In the genomic region with DNA sequence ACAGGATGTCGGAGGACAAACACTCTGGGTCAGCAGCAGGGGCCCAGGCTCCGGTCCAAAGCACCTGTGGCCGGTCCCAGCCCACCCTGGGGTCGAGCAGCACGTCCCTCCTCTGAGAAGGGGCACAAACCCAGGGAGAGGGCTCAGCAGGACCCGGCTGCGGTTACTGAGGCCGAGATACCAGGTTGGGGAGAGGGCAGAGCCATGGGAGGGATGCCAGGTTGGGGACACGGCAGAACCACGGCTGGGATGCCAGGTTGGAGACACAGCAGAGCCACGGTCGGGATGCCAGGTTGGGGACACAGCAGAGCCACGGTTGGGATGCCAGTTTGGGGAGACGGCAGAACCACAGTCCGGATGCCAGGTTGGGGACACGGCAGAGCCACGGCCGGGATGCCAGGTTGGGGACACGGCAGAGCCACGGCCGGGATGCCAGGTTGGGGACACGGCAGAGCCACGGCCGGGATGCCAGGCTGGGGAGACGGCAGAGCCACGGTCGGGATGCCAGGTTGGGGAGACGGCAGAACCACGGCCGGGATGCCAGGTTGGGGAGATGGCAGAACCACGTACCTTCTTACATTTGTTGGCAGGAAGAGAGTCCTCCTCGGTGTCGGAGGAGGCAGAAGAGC, we compare ENCODE assay signal across 1 cellular context.
TF ChIP-seq lines count a peak whose summit lies in the region.

No MANE protein-coding gene starts in this region.

TF ChIP-seq in K562, 482 proteins besides CTCF, POLR2A, EP300 and RAD21:
- TF ChIP-seq HNRNPL (IDR thresholded peaks at IDR 0.05; ENCODE audit: low read depth, low read length) (0 out of 2 replicates have a peak, but pooled peaks have one; percentile 55), HNRNPLL (IDR thresholded peaks at IDR 0.05; ENCODE audit: low read depth, low read length, poor library complexity, severe bottlenecking) (no peak), RBM22 (IDR thresholded peaks at IDR 0.05; ENCODE audit: low read depth, low read length, poor library complexity, severe bottlenecking) (peak; percentile 43)
